In the genomic region with DNA sequence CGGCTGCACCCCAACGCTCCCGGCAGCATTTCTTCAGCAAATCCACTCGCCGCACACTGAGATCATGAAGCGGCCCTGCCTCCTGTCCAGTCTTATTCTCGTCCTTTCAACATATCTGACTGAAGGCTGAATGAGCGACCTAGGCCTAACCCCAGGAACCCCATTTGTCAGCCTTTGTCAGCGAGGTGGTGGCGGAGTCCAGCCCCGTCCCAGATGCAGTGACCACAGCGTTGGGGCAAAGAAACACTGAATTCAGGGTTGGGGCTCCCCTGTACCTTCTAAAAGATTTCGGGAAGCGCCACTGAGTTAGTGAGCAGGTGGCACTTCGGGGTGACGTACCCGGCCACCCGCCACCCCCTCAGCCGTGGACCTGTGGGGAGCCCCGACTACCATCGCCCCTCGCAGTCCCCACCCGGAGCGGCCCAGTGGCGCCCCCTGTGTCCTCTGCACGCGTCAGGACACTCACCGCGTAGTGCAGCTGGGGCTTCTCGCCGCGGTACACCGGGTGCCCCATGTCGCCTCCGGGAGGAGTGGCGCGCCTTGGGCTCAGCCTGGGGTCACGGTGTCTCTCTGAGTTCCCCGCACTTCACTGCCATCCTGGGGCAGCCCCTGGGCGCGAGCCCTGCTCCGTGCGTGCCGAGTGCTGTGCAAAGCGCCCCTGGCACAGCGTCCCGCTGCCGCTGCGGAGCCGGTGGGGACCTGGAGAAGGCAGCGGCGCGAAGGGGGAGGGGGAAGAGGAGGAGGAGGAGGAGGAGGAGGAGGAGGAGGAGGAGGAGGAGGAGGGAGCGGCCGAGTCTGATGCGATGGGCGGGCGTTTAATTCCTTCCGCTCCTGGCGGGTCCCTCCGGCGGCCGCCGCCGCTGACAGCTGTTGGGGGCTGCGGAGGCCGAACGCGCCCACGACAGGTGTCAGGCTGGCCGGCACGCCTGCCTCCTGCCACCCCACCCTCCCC, we compare ENCODE assay signal across 8 cellular contexts.
A peak's percentile ranks its signal among the peaks of the same experiment; 100 is the strongest.
DNase-seq lines count a peak whose midpoint lies in the region; ATAC-seq and TF ChIP-seq lines count a peak whose summit lies in the region.

No MANE protein-coding gene starts in this region.

- DNase-seq in activated T-cell treated with anti-CD3 and anti-CD28 coated beads, Interleukin-2, amount 50 U/mL, for 4 hours, result no peak
- no peak for DNase-seq in activated T-cell treated with anti-CD3 and anti-CD28 coated beads, Interleukin-2, amount 50 U/mL, for 1 hour
- DNase-seq in activated B cell treated with CpG ODN at 0.5 μM for 24 hours, result peak; percentile 22
- DNase-seq in spleen, result peak; percentile 78
- no peak for DNase-seq in NOMO-1 (lab: John Stamatoyannopoulos, UW; ENCODE audit: unreplicated experiment in 2 of 2)
- DNase-seq in NCI-H2107 treated with DMSO at 0.1 percent for 48 hours (lab: John Stamatoyannopoulos, UW; ENCODE audit: unreplicated experiment), result no peak
- DNase-seq in NCI-H345 treated with DMSO at 0.1 percent for 48 hours (lab: John Stamatoyannopoulos, UW; ENCODE audit: unreplicated experiment), result no peak

- no peaks in the 10 kb centered on the region for H3K4me1 Mint-ChIP-seq in activated T-cell treated with anti-CD3 and anti-CD28 coated beads, Interleukin-2, amount 50 U/mL, for 4 hours (ENCODE audit: low read depth)
- peaks cover 7% of the 10 kb centered on the region for H3K4me1 Mint-ChIP-seq in activated B cell treated with CpG ODN at 0.5 μM for 24 hours

- H3K36me3 Mint-ChIP-seq in activated T-cell treated with anti-CD3 and anti-CD28 coated beads, Interleukin-2, amount 50 U/mL, for 4 hours (ENCODE audit: insufficient read depth), result no peaks in the 10 kb centered on the region
- H3K36me3 Mint-ChIP-seq in activated B cell treated with CpG ODN at 0.5 μM for 24 hours (ENCODE audit: low read depth), result no peaks in the 10 kb centered on the region

- POLR2A ChIA-PET in activated B cell treated with CpG ODN at 0.5 μM for 24 hours (lab: Charles Lee), result no interaction called here

- peaks cover 14% of the 10 kb centered on the region for H3K27me3 Mint-ChIP-seq in activated T-cell treated with anti-CD3 and anti-CD28 coated beads, Interleukin-2, amount 50 U/mL, for 4 hours (ENCODE audit: low read depth)
- peaks cover 2% of the 10 kb centered on the region for H3K27me3 Mint-ChIP-seq in activated B cell treated with CpG ODN at 0.5 μM for 24 hours

- H3K4me1 ChIP-seq in spleen, result no peaks in the 10 kb centered on the region

- no peak overlapping the region for H3K4me3 Mint-ChIP-seq in activated T-cell treated with anti-CD3 and anti-CD28 coated beads, Interleukin-2, amount 50 U/mL, for 4 hours
- peak overlapping the region; percentile 66 for H3K4me3 Mint-ChIP-seq in activated B cell treated with CpG ODN at 0.5 μM for 24 hours

- CTCF ChIA-PET in activated B cell treated with CpG ODN at 0.5 μM for 24 hours (lab: Charles Lee), result no interaction called here

- intact Hi-C loops in activated B cell treated with CpG ODN at 0.5 μM for 24 hours (cut with micrococcal nuclease), result no loop called here
- intact Hi-C loops in spleen (cut with DNase I; ENCODE audit: low total_unique reads), result no loop called here

- no peak overlapping the region for H3K27ac ChIP-seq in spleen

- TF ChIP-seq POLR2A in spleen (IDR thresholded peaks at IDR 0.05), result no peak

- H3K27me3 ChIP-seq in spleen (replicated peaks in 1 of 7), result peaks cover 0 to 20% (median 9%) of the 10 kb centered on the region in 7 donors

- H3K4me3 ChIP-seq in iPS-11a (ENCODE audit: low read depth, low read length) (peak overlapping the region; percentile 42), spleen (peak overlapping the region in 7 of 8 donors; percentile 17 to 65 (median 26))

- 4 to 40% (median 10%) methylated on average over 19 to 69 of the region's 72 CpGs for WGBS in spleen, 5 donors

- no peak overlapping the region for H3K27ac Mint-ChIP-seq in activated B cell treated with CpG ODN at 0.5 μM for 24 hours

- H3K36me3 ChIP-seq in spleen, result no peaks in the 10 kb centered on the region

- ATAC-seq in activated T-cell treated with anti-CD3 and anti-CD28 coated beads, Interleukin-2, amount 50 U/mL, for 4 hours, result peak; percentile 14 to 37
- peak; percentile 75 for ATAC-seq in activated B cell treated with CpG ODN at 0.5 μM for 24 hours (ENCODE audit: low read depth)

- H3K9me3 ChIP-seq in spleen, result no peaks in the 10 kb centered on the region

- TF ChIP-seq CTCF in activated B cell treated with CpG ODN at 0.5 μM for 24 hours (IDR thresholded peaks at IDR 0.05), result no peak
- TF ChIP-seq CTCF in spleen (IDR thresholded peaks at IDR 0.05 in 8 of 11, conservative IDR thresholded peaks at IDR 0.05 in 3 of 11), result peak in 4 of 11 experiments; percentile 6 to 18 (median 18)

- H3K9me3 Mint-ChIP-seq in activated T-cell treated with anti-CD3 and anti-CD28 coated beads, Interleukin-2, amount 50 U/mL, for 4 hours, result no peaks in the 10 kb centered on the region
- no peaks in the 10 kb centered on the region for H3K9me3 Mint-ChIP-seq in activated B cell treated with CpG ODN at 0.5 μM for 24 hours

Comparison
In these comparisons a context has a peak if more than half of its experiments do, and no peak if none do; other contexts are left out.
1. DNase-seq: peak in activated B cell treated with CpG ODN at 0.5 μM for 24 hours (single experiment) and spleen (single experiment); none in activated T-cell treated with anti-CD3 and anti-CD28 coated beads, Interleukin-2, amount 50 U/mL, for 4 hours (single experiment), activated T-cell treated with anti-CD3 and anti-CD28 coated beads, Interleukin-2, amount 50 U/mL, for 1 hour (single experiment), NOMO-1 (0 of 2), NCI-H2107 treated with DMSO at 0.1 percent for 48 hours (single experiment) and NCI-H345 treated with DMSO at 0.1 percent for 48 hours (single experiment).